8 cellular contexts compared by ENCODE assay signal in genomic region chr11:107590460-107591097, GRCh38. TPM values are rescaled to one million over a fixed set of nuclear protein-coding genes. Genes with fewer than 3 reads are reported as not detected.
DNase-seq lines count a peak whose midpoint lies in the region; ATAC-seq and TF ChIP-seq lines count a peak whose summit lies in the region.

No MANE protein-coding gene starts in this region.

- H3K36me3 Mint-ChIP-seq in IgD-negative memory B cell = peaks cover 2% of the 10 kb centered on the region

- peaks cover 65% of the 10 kb centered on the region for H3K27me3 Mint-ChIP-seq in IgD-negative memory B cell

- no peaks in the 10 kb centered on the region for H3K9me3 ChIP-seq in mucosa of descending colon

- in situ Hi-C loops in G401 (cut with HindIII; ENCODE audit: low sequenced_read_pairs) = no loop called here

- DNase-seq in G401 (ENCODE audit: low spot score) (peak; percentile 43), cerebellar cortex (ENCODE audit: low spot score) (peak; percentile 15), mucosa of descending colon (no peak), NCI-H2107 treated with DMSO at 0.1 percent for 48 hours (lab: John Stamatoyannopoulos, UW; ENCODE audit: unreplicated experiment) (no peak)
- DNase-seq in activated CD4-positive, CD25-positive, alpha-beta regulatory T cell treated with anti-CD3 and anti-CD28 coated beads, Interleukin-2, amount 50 U/mL, for 72 hours = no peak
- DNase-seq in activated naive CD4-positive, alpha-beta T cell (lab: John Stamatoyannopoulos, UW) = no peak

- H3K4me1 Mint-ChIP-seq in IgD-negative memory B cell = peaks cover 13 to 22% (median 19%) of the 10 kb centered on the region in 3 donors

- TF ChIP-seq CTCF in mucosa of descending colon (IDR thresholded peaks at IDR 0.05) = no peak

- no peaks in the 10 kb centered on the region for H3K36me3 ChIP-seq in mucosa of descending colon (ENCODE audit: low read depth)

- H3K27ac Mint-ChIP-seq in IgD-negative memory B cell = peak overlapping the region in 1 of 3 donors; percentile 60

- intact Hi-C loops in mucosa of descending colon (cut with DNase I, micrococcal nuclease) = no loop called here

- peaks cover 9% of the 10 kb centered on the region for H3K4me1 ChIP-seq in mucosa of descending colon (ENCODE audit: low read depth)

- H3K4me3 Mint-ChIP-seq in IgD-negative memory B cell = peak overlapping the region; percentile 81 to 94 (median 90)

- no peak overlapping the region for H3K4me3 ChIP-seq in mucosa of descending colon

- no peaks in the 10 kb centered on the region for H3K9me3 Mint-ChIP-seq in IgD-negative memory B cell

- peak; percentile 9 for ATAC-seq in mucosa of descending colon
- ATAC-seq in GM19328 (IDR thresholded peaks at IDR 0.05; ENCODE audit: unreplicated experiment) = no peak

RNA-seq across cellular contexts. Expression of gene ELMOD1, which starts 0.4 kb away (rescaled TPM):
- total RNA-seq in G401 (2014; rRNA removed; shearing (Covaris generic)) = 0.17 TPM in 1 of 2 replicates, not detected in the other
- polyA plus RNA-seq in IgD-negative memory B cell = not detected
- under 1 TPM in 2 of 3 donors, not detected in 1; 0.31 to 0.57 TPM for total RNA-seq in mucosa of descending colon

RNA-seq across cellular contexts. Expression of gene ALKBH8, which starts 25.0 kb away (rescaled TPM):
- total RNA-seq in G401 (2014; rRNA removed; shearing (Covaris generic)) = 3.0 and 5.3 TPM in 2 replicates
- polyA plus RNA-seq in IgD-negative memory B cell = 11.5 TPM
- total RNA-seq in mucosa of descending colon = 1 to 10 TPM; 5.3 to 6.1 (median 6.0) TPM

Comparison
In these comparisons a context has a peak if more than half of its experiments do, and no peak if none do; other contexts are left out.
1. DNase-seq: peak in G401 (single experiment) and cerebellar cortex (single experiment); none in mucosa of descending colon (0 of 3), NCI-H2107 treated with DMSO at 0.1 percent for 48 hours (single experiment), activated CD4-positive, CD25-positive, alpha-beta regulatory T cell treated with anti-CD3 and anti-CD28 coated beads, Interleukin-2, amount 50 U/mL, for 72 hours (single experiment) and activated naive CD4-positive, alpha-beta T cell (0 of 4).